In the genomic region with DNA sequence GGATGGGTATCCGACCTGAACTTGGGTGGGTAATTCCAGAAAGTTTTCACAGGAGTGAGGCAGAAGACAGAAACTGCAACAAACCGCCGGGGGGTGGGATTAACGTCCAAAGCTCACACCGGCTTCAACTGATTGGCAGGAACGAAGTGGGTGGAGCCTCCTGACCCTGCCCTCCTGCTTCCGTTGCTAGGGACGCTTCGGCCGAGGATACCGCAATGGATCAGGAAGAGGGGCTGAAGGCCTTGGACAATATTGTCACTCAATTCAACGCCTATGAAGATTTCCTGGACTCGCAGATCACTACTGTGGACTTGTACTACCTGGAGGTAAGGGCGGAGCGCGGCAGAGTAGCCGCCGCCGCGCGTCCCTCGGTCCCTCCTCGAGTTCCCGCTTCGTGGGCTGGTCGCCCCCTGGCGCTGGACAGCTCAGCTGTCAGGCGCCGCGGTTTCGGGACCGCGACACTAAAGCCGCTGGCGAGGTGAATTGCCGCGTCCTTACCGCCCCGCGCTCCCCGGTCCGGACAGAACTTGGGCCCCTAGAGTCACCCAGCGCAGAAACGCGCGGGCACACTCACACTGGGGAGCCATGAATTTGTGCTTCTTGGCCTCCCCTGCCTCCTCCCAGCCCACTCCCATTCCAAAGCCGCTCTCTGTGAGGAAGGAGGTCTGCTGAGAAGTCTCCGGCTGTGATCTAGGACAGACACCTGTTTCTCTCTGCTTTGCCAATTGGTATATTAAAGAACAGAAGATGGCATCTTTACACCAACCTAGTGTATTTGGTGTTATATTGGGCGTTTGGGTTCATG, we compare ENCODE assay signal across 1 cellular context.
TF ChIP-seq lines count a peak whose summit lies in the region.

TSS of gene CFAP299 (plus strand) at position 177 of the 805 bp plus-strand sequence.

TF ChIP-seq in K562, 482 proteins besides CTCF, POLR2A, EP300 and RAD21 (continued from another document and continues in another):
- TF ChIP-seq ZNF318 (IDR thresholded peaks at IDR 0.05; ENCODE audit: borderline replicate concordance in 1 of 2, low read depth in 1 of 2) = no peak
- no peak; the same call in 1 of the 2 replicates for TF ChIP-seq TEAD4 (IDR thresholded peaks at IDR 0.05; ENCODE audit: low read length)
- no peak for TF ChIP-seq TEAD4 (CRISPR knock-in tag; IDR thresholded peaks at IDR 0.05; ENCODE audit: borderline replicate concordance)
- peak in 1 of 2 experiments; percentile 40 for TF ChIP-seq AFF1 (IDR thresholded peaks at IDR 0.05; ENCODE audit: low read depth in 1 of 2, partially characterized antibody in 2 of 2)
- no peak for TF ChIP-seq PML (IDR thresholded peaks at IDR 0.05; ENCODE audit: low read length)
- TF ChIP-seq IRF1 (CRISPR knock-in tag; IDR thresholded peaks at IDR 0.05; ENCODE audit: borderline replicate concordance) = no peak
- no peak for TF ChIP-seq ZNF778 (CRISPR knock-in tag; IDR thresholded peaks at IDR 0.05)
- TF ChIP-seq MAFF (IDR thresholded peaks at IDR 0.05; ENCODE audit: low read length) = no peak
- TF ChIP-seq FOXJ3 (CRISPR knock-in tag; IDR thresholded peaks at IDR 0.05) = no peak
- TF ChIP-seq ZNF324 (CRISPR knock-in tag; IDR thresholded peaks at IDR 0.05) = no peak
- TF ChIP-seq, protein P1, sequence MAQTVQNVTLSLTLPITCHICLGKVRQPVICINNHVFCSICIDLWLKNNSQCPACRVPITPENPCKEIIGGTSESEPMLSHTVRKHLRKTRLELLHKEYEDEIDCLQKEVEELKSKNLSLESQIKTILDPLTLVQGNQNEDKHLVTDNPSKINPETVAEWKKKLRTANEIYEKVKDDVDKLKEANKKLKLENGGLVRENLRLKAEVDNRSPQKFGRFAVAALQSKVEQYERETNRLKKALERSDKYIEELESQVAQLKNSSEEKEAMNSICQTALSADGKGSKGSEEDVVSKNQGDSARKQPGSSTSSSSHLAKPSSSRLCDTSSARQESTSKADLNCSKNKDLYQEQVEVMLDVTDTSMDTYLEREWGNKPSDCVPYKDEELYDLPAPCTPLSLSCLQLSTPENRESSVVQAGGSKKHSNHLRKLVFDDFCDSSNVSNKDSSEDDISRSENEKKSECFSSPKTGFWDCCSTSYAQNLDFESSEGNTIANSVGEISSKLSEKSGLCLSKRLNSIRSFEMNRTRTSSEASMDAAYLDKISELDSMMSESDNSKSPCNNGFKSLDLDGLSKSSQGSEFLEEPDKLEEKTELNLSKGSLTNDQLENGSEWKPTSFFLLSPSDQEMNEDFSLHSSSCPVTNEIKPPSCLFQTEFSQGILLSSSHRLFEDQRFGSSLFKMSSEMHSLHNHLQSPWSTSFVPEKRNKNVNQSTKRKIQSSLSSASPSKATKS (CRISPR knock-in tag; IDR thresholded peaks at IDR 0.05) = no peak
- no peak for TF ChIP-seq SNRNP70 (optimal IDR thresholded peaks at IDR 0.05; ENCODE audit: low read depth, low read length)
- TF ChIP-seq YY1 (IDR thresholded peaks at IDR 0.05; ENCODE audit: borderline replicate concordance in 1 of 3, control insufficient read depth in 1 of 3, extremely low read depth in 1 of 3, insufficient read depth in 3 of 3, insufficient read length in 1 of 3, insufficient replicate concordance in 2 of 3, low read depth in 1 of 3, low read length in 2 of 3) = peak in 1 of 3 experiments; percentile 39
- TF ChIP-seq, protein P2, sequence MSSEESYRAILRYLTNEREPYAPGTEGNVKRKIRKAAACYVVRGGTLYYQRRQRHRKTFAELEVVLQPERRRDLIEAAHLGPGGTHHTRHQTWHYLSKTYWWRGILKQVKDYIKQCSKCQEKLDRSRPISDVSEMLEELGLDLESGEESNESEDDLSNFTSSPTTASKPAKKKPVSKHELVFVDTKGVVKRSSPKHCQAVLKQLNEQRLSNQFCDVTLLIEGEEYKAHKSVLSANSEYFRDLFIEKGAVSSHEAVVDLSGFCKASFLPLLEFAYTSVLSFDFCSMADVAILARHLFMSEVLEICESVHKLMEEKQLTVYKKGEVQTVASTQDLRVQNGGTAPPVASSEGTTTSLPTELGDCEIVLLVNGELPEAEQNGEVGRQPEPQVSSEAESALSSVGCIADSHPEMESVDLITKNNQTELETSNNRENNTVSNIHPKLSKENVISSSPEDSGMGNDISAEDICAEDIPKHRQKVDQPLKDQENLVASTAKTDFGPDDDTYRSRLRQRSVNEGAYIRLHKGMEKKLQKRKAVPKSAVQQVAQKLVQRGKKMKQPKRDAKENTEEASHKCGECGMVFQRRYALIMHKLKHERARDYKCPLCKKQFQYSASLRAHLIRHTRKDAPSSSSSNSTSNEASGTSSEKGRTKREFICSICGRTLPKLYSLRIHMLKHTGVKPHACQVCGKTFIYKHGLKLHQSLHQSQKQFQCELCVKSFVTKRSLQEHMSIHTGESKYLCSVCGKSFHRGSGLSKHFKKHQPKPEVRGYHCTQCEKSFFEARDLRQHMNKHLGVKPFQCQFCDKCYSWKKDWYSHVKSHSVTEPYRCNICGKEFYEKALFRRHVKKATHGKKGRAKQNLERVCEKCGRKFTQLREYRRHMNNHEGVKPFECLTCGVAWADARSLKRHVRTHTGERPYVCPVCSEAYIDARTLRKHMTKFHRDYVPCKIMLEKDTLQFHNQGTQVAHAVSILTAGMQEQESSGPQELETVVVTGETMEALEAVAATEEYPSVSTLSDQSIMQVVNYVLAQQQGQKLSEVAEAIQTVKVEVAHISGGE (CRISPR knock-in tag; IDR thresholded peaks at IDR 0.05) = no peak
- no peak for TF ChIP-seq BRF1 (IDR thresholded peaks at IDR 0.05; ENCODE audit: borderline replicate concordance, extremely low read depth, insufficient read length)
- TF ChIP-seq CBX5 (IDR thresholded peaks at IDR 0.05; ENCODE audit: borderline replicate concordance, low read depth) = no peak
- no peak for TF ChIP-seq TAF1 (IDR thresholded peaks at IDR 0.05; ENCODE audit: control insufficient read depth, extremely low read depth, insufficient read depth, low read length, severe bottlenecking)
- TF ChIP-seq PHF8 (IDR thresholded peaks at IDR 0.05; ENCODE audit: borderline replicate concordance, low read length) = peak; percentile 34; the same call in 1 of the 2 replicates
- no peak for TF ChIP-seq ZFPM2 (CRISPR knock-in tag; IDR thresholded peaks at IDR 0.05)
- TF ChIP-seq TBP (optimal IDR thresholded peaks at IDR 0.05; ENCODE audit: low read depth, low read length) = no peak
- TF ChIP-seq ZFP91 (CRISPR knock-in tag; IDR thresholded peaks at IDR 0.05) = no peak
- TF ChIP-seq TCF15 (CRISPR knock-in tag; IDR thresholded peaks at IDR 0.05) = no peak
- TF ChIP-seq FUS (optimal IDR thresholded peaks at IDR 0.05; ENCODE audit: low read depth, low read length) = no peak
- TF ChIP-seq, protein P3, sequence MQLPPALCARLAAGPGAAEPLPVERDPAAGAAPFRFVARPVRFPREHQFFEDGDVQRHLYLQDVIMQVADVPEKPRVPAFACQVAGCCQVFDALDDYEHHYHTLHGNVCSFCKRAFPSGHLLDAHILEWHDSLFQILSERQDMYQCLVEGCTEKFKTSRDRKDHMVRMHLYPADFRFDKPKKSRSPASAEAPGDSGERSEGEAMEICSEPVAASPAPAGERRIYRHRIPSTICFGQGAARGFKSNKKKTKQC (CRISPR knock-in tag; IDR thresholded peaks at IDR 0.05) = peak; percentile 95; the same call in 1 of the 2 replicates
- no peak for TF ChIP-seq ZNF121 (CRISPR knock-in tag; conservative IDR thresholded peaks at IDR 0.05)
- no peak for TF ChIP-seq SPI1 (IDR thresholded peaks at IDR 0.05; ENCODE audit: borderline replicate concordance, low read depth, low read length)
- TF ChIP-seq NFIX (CRISPR knock-in tag; IDR thresholded peaks at IDR 0.05; ENCODE audit: low read depth) = no peak
- TF ChIP-seq SRSF3 (IDR thresholded peaks at IDR 0.05; ENCODE audit: insufficient read depth, low read length) = no peak
- 0 out of 2 replicates have a peak, but pooled peaks have one; percentile 40 for TF ChIP-seq ZSCAN29 (IDR thresholded peaks at IDR 0.05)
- TF ChIP-seq KDM1A (IDR thresholded peaks at IDR 0.05) = no peak
